In the genomic region with DNA sequence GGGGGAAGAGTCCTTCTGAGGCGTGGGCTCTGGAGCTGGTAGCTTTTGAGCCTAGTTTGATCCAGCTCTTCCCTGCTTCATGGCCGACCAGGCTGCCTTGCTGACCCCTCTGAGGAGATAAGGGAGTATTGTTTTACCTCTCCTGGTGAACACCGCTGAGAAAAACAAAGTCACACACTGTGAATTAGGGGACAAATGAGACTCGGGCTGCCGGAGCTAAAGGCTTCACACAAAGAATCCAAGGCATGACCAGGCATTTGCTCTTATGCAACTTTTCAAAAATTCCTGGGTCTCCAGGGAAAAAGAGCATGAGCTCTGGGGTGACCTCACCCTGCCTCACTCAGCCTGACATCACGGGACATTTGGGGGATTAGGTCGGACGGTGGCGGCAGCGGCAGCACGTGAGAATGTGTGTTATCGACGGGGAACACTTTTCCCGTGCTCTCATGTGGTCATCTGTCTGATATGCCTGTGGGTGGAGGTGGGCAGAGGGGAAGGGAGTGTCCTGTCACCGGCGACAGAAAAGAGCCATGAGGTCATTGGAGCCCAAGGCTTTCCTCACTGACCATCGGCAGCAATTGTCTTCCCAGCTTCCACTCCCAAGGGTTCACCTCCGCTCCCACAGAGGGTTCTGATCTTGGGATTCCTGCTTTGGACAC, we compare ENCODE assay signal across 9 cellular contexts.
DNase-seq lines count a peak whose midpoint lies in the region; ATAC-seq and TF ChIP-seq lines count a peak whose summit lies in the region.
"Had no signal": no experiment of that assay in that cellular context is flagged by ENCODE, and none has a peak within 500 bp of the region (broad histone marks: within the 10 kb centered on the region; RNA-seq: fewer than 3 reads in every experiment).

No MANE protein-coding gene starts in this region.

- H3K9me3 ChIP-seq in SJCRH30 (replicated peaks) (no peaks in the 10 kb centered on the region), fibroblast of lung (ENCODE audit: control insufficient read depth, insufficient read depth, low read depth, low read length) (no peaks in the 10 kb centered on the region), colonic mucosa (no peaks in the 10 kb centered on the region)

- DNase-seq in AG20443 (ENCODE audit: low spot score) (peak; percentile 88), SJCRH30 (peak; percentile 79 to 81), fibroblast of lung (ENCODE audit: low read depth in 2 of 2) (peak; percentile 90 to 91), non-pigmented ciliary epithelial cell (ENCODE audit: low read depth) (peak; percentile 76), colonic mucosa (no peak), DMS153 treated with DMSO at 0.1 percent for 48 hours (lab: John Stamatoyannopoulos, UW; ENCODE audit: unreplicated experiment) (no peak), NOMO-1 treated with dmso at 0.1 percent for 144 hours (lab: John Stamatoyannopoulos, UW; ENCODE audit: unreplicated experiment) (no peak)
- DNase-seq: NCI-H2081 had no signal

- H3K4me2 ChIP-seq in fibroblast of lung (ENCODE audit: extremely low read depth, insufficient read depth, low read length), result no peak overlapping the region

- H3K9ac ChIP-seq in fibroblast of lung (ENCODE audit: insufficient read depth, low read length) (peak overlapping the region; percentile 37), colonic mucosa (ENCODE audit: low read depth in 2 of 2, low read length in 2 of 2) (peak overlapping the region in 1 of 2 donors; percentile 12)

- no peak for TF ChIP-seq CTCF in fibroblast of lung (conservative IDR thresholded peaks at IDR 0.05 in 1 of 2, IDR thresholded peaks at IDR 0.05 in 1 of 2; ENCODE audit: low read depth in 1 of 2, low read length in 2 of 2)
- no peak for TF ChIP-seq CTCF in colonic mucosa (IDR thresholded peaks at IDR 0.05)

- intact Hi-C loops in colonic mucosa (cut with DNase I), result loop anchor here (5.0 to 10.0 kb wide), 3 partner anchors 85 to 237 kb away; a partner anchor contains a TSS

- H3K27me3 ChIP-seq in SJCRH30, result no peaks in the 10 kb centered on the region
- no peaks in the 10 kb centered on the region for H3K27me3 ChIP-seq in fibroblast of lung (ENCODE audit: control insufficient read depth, insufficient read depth, low read length)
- no peaks in the 10 kb centered on the region for H3K27me3 ChIP-seq in colonic mucosa

- H3K27ac ChIP-seq in SJCRH30 (peak overlapping the region; percentile 93), fibroblast of lung (ENCODE audit: insufficient read depth, low read length) (peak overlapping the region; percentile 65), colonic mucosa (no peak overlapping the region)

- H3K4me3 ChIP-seq in SJCRH30 (peak overlapping the region; percentile 38), fibroblast of lung (replicated peaks in 1 of 4; ENCODE audit: control extremely low read depth in 1 of 4, insufficient read depth in 1 of 4, low read depth in 3 of 4, low read length in 4 of 4) (no peak overlapping the region), colonic mucosa (no peak overlapping the region)

- H3K79me2 ChIP-seq in fibroblast of lung (ENCODE audit: control insufficient read depth, insufficient read depth, low read length), result no peaks in the 10 kb centered on the region

- H2AFZ ChIP-seq in fibroblast of lung (ENCODE audit: low read length), result no peak overlapping the region

- H3K36me3 ChIP-seq in SJCRH30 (no peaks in the 10 kb centered on the region), fibroblast of lung (ENCODE audit: control insufficient read depth, insufficient read depth, low read length) (no peaks in the 10 kb centered on the region), colonic mucosa (no peaks in the 10 kb centered on the region)

- ATAC-seq in HG02981 (IDR thresholded peaks at IDR 0.05; ENCODE audit: unreplicated experiment), result no peak

- H3K4me1 ChIP-seq in SJCRH30 (peaks cover 48% of the 10 kb centered on the region), fibroblast of lung (ENCODE audit: control insufficient read depth, extremely low read depth, insufficient read depth, low read length) (peaks cover 25% of the 10 kb centered on the region), colonic mucosa (no peaks in the 10 kb centered on the region)

- no peaks in the 10 kb centered on the region for H4K20me1 ChIP-seq in fibroblast of lung (ENCODE audit: control insufficient read depth, extremely low read depth, insufficient read depth, low read length)

Comparison
In these comparisons a context has a peak if more than half of its experiments do, and no peak if none do; other contexts are left out.
1. DNase-seq: peak in AG20443 (single experiment), SJCRH30 (2 of 2), fibroblast of lung (2 of 2) and non-pigmented ciliary epithelial cell (single experiment); none in colonic mucosa (single experiment), DMS153 treated with DMSO at 0.1 percent for 48 hours (single experiment) and NOMO-1 treated with dmso at 0.1 percent for 144 hours (single experiment).